Comparison of ENCODE assay signal across 14 cellular contexts in the genomic region with DNA sequence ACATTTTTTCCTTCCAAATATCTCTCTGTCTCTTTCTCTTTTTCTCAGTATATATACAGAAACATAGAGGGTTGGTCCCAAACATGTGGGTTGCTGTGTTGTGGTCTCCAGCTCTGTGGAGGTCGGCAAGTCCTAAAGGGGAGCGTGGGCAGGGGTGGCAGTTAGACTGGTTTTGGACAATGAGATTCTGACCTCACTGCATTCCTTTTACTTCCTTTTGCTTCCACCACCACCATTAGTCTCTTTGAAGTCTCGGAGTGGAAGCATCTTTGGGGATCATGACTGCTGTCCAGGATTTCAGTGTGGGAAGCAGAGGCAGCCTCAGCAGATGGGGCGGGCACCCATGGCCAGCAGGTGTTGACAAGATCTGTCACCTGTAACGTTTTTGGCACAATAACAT.
DNase-seq lines count a peak whose midpoint lies in the region; ATAC-seq, FAIRE-seq and TF ChIP-seq lines count a peak whose summit lies in the region.
"Had no signal": no experiment of that assay in that cellular context is flagged by ENCODE, and none has a peak within 500 bp of the region (broad histone marks: within the 10 kb centered on the region; RNA-seq: fewer than 3 reads in every experiment).

No MANE protein-coding gene starts in this region.

- ATAC-seq in HG03342 (IDR thresholded peaks at IDR 0.05; ENCODE audit: unreplicated experiment): no peak
- ATAC-seq: CD8-positive, alpha-beta T cell; GM12878 had no signal

- H3K79me2 ChIP-seq in PC-9 (ENCODE audit: low read depth): no peaks in the 10 kb centered on the region

- DNase-seq in ELF-1 (ENCODE audit: low read depth, low spot score) (peak; percentile 9), PC-9 (no peak), kidney (peak; percentile 27), spleen (peak; percentile 25), cerebellar nuclear complex (lab: John Stamatoyannopoulos, UW) (no peak)
- DNase-seq in stimulated activated CD4-positive, alpha-beta T cell treated with anti-CD3 and anti-CD28 coated beads, Interleukin-15, amount 100 ng/mL, for 24 hours: no peak
- DNase-seq: 8988T; Calu3; CD8-positive, alpha-beta T cell; DMS79 treated with DMSO at 0.1 percent for 48 hours had no signal

- CTCF ChIA-PET in PC-9 (lab: Charles Lee): no interaction called here

- TF ChIP-seq POLR2A in spleen (IDR thresholded peaks at IDR 0.05): no peak

- H3K9me3 ChIP-seq in PC-9 (ENCODE audit: insufficient read depth, low read depth) (no peaks in the 10 kb centered on the region), kidney (ENCODE audit: control insufficient read depth in 1 of 2, low read length in 2 of 2) (peaks cover 0 to 1% of the 10 kb centered on the region in 2 donors), spleen (peaks cover 0 to 11% (median 3%) of the 10 kb centered on the region in 8 donors)
- H3K9me3 ChIP-seq: HAP-1 had no signal

- intact Hi-C loops in PC-9 (cut with micrococcal nuclease; ENCODE audit: unreplicated experiment): loop anchor here (5.0 kb wide), 1 partner anchor 247 kb away; no protein-coding TSS in a partner anchor
- intact Hi-C loops in kidney (cut with DNase I): no loop called here
- intact Hi-C loops in spleen (cut with DNase I; ENCODE audit: low total_unique reads): no loop called here

- H3F3A ChIP-seq in PC-9 (ENCODE audit: insufficient read depth, low read depth): no peaks in the 10 kb centered on the region

- no peak overlapping the region for H3K27ac ChIP-seq in PC-9
- no peak overlapping the region for H3K27ac ChIP-seq in kidney (ENCODE audit: low read depth in 2 of 2, low read length in 2 of 2)
- no peak overlapping the region for H3K27ac ChIP-seq in spleen
- H3K27ac ChIP-seq: BLaER1 had no signal

- no peak overlapping the region for H3K9ac ChIP-seq in kidney (ENCODE audit: low read length in 2 of 2)
- H3K9ac ChIP-seq: BLaER1 had no signal

- 71 to 80% (median 73%) methylated on average over 5 of the region's 5 CpGs for WGBS in spleen, 5 donors

- no peaks in the 10 kb centered on the region for H4K20me1 ChIP-seq in PC-9 (ENCODE audit: insufficient read depth)
- H4K20me1 ChIP-seq: BLaER1 had no signal

- H3K27me3 ChIP-seq in PC-9 (ENCODE audit: insufficient read depth, low read depth): no peaks in the 10 kb centered on the region
- no peaks in the 10 kb centered on the region for H3K27me3 ChIP-seq in spleen (replicated peaks in 1 of 7)
- H3K27me3 ChIP-seq: BLaER1 had no signal

- FAIRE-seq in kidney (lab: Jason Lieb, UNC): no peak
- FAIRE-seq: GM12878 had no signal

- H3K4me3 ChIP-seq in PC-9: no peak overlapping the region
- H3K4me3 ChIP-seq in kidney (ENCODE audit: low read length in 2 of 2): no peak overlapping the region
- H3K4me3 ChIP-seq in spleen: no peak overlapping the region
- H3K4me3 ChIP-seq: BLaER1, GM12878, HAP-1 had no signal

- H3K36me3 ChIP-seq in PC-9 (ENCODE audit: low read depth): no peaks in the 10 kb centered on the region
- no peaks in the 10 kb centered on the region for H3K36me3 ChIP-seq in kidney (ENCODE audit: control insufficient read depth in 1 of 2, insufficient read depth in 2 of 2, low read length in 2 of 2)
- H3K36me3 ChIP-seq in spleen: no peaks in the 10 kb centered on the region
- H3K36me3 ChIP-seq: BLaER1, HAP-1 had no signal

- H3K4me2 ChIP-seq in PC-9: no peak overlapping the region
- H3K4me2 ChIP-seq: BLaER1 had no signal

- no peaks in the 10 kb centered on the region for H3K9me2 ChIP-seq in PC-9 (ENCODE audit: insufficient read depth)

- no peaks in the 10 kb centered on the region for H3K4me1 ChIP-seq in PC-9 (replicated peaks; ENCODE audit: insufficient read depth)
- no peaks in the 10 kb centered on the region for H3K4me1 ChIP-seq in kidney (ENCODE audit: control insufficient read depth in 1 of 2, insufficient read depth in 1 of 2, low read depth in 1 of 2, low read length in 2 of 2)
- H3K4me1 ChIP-seq in spleen: no peaks in the 10 kb centered on the region
- H3K4me1 ChIP-seq: BLaER1, HAP-1 had no signal

- BruUV-seq in PC-9 (replicated peaks; lab: Mats Ljungman, UMichigan): no TSS peak

- H2AFZ ChIP-seq in PC-9: peak overlapping the region; percentile 62; the same call in 1 of the 2 replicates

- TF ChIP-seq CTCF in PC-9 (conservative IDR thresholded peaks at IDR 0.05): no peak
- no peak for TF ChIP-seq CTCF in kidney (IDR thresholded peaks at IDR 0.05; ENCODE audit: borderline replicate concordance, extremely low read depth, insufficient read depth)
- TF ChIP-seq CTCF in spleen (IDR thresholded peaks at IDR 0.05 in 8 of 11, conservative IDR thresholded peaks at IDR 0.05 in 3 of 11): no peak

- POLR2A ChIA-PET in PC-9 (lab: Charles Lee; ENCODE audit: unreplicated experiment): no interaction called here

Comparison
In these comparisons a context has a peak if more than half of its experiments do, and no peak if none do; other contexts are left out.
1. DNase-seq: peak in ELF-1 (single experiment), kidney (single experiment) and spleen (single experiment); none in PC-9 (0 of 2), stimulated activated CD4-positive, alpha-beta T cell treated with anti-CD3 and anti-CD28 coated beads, Interleukin-15, amount 100 ng/mL, for 24 hours (single experiment) and cerebellar nuclear complex (0 of 2).